1 cellular context compared by ENCODE assay signal in the genomic region with DNA sequence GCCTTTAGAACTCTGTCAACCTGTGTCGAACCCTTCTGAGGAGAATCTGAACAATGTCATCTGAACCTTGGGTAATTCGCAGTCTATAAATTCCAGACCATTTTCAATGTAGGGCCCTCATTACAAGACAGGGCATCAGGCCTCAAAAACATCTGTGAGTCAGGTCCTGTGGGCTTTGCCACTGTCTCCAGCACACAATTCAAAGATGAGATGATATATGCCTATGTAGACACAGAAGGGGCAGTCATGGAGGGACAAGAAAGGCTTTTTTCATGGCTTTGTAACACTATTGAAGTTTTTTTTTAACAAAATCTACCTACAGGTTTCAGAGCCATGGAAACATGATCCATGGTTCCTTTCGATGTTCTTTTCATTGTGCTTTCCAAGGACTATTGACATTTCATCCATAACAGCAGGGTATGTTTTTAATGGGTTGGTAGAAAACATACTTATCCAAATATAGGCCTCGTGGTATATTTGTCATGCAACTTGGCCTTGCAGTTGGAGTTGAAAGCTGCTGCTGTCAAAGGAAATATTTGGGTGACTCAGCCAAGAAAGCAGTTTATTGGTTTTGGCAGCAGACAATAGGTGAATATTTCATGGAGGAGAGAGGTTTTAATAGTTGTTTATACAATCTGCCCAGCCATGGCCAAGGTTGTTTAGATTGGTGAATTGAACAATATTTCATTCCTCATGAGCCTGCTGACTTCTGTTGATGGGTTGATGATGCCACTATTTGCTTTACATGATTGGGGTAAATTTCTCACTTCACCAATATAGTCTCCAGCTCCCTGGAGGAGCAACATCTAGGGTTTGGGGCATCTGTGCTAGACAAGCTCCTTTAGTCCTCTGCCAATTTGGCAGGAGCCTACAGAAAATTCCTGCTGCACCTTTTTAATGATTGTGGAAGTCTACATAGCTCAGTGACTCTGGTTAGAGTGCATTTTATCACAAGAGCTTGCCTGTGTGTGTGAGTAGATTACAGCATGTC.
TF ChIP-seq lines count a peak whose summit lies in the region.

No MANE protein-coding gene starts in this region.

TF ChIP-seq in HEK293, 187 proteins besides CTCF, POLR2A, EP300 and RAD21 (continued from another document and continues in another):
- TF ChIP-seq GLI2 (tag by site-specific recombination; IDR thresholded peaks at IDR 0.05; ENCODE audit: borderline replicate concordance, low read depth): peak; percentile 99
- TF ChIP-seq ZNF626 (tag by site-specific recombination; IDR thresholded peaks at IDR 0.05): peak; percentile 63; the same call in 1 of the 2 replicates
- no peak for TF ChIP-seq ZNF768 (tag by site-specific recombination; IDR thresholded peaks at IDR 0.05)
- TF ChIP-seq ZNF518A (tag by site-specific recombination; conservative IDR thresholded peaks at IDR 0.05; ENCODE audit: low read depth): peak; percentile 66
- TF ChIP-seq, protein P1, sequence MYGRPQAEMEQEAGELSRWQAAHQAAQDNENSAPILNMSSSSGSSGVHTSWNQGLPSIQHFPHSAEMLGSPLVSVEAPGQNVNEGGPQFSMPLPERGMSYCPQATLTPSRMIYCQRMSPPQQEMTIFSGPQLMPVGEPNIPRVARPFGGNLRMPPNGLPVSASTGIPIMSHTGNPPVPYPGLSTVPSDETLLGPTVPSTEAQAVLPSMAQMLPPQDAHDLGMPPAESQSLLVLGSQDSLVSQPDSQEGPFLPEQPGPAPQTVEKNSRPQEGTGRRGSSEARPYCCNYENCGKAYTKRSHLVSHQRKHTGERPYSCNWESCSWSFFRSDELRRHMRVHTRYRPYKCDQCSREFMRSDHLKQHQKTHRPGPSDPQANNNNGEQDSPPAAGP (tag by site-specific recombination; IDR thresholded peaks at IDR 0.05): peak; percentile 78
- TF ChIP-seq, protein P2, sequence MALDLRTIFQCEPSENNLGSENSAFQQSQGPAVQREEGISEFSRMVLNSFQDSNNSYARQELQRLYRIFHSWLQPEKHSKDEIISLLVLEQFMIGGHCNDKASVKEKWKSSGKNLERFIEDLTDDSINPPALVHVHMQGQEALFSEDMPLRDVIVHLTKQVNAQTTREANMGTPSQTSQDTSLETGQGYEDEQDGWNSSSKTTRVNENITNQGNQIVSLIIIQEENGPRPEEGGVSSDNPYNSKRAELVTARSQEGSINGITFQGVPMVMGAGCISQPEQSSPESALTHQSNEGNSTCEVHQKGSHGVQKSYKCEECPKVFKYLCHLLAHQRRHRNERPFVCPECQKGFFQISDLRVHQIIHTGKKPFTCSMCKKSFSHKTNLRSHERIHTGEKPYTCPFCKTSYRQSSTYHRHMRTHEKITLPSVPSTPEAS (tag by site-specific recombination; IDR thresholded peaks at IDR 0.05): peak; percentile 83
- TF ChIP-seq MZF1 (tag by site-specific recombination; IDR thresholded peaks at IDR 0.05; ENCODE audit: borderline replicate concordance): peak; percentile 89; the same call in 1 of the 2 replicates
- TF ChIP-seq ZNF560 (tag by site-specific recombination; IDR thresholded peaks at IDR 0.05; ENCODE audit: borderline replicate concordance): no peak
- peak; percentile 89 for TF ChIP-seq ZFP69B (tag by site-specific recombination; IDR thresholded peaks at IDR 0.05)
- no peak for TF ChIP-seq ZNF777 (tag by site-specific recombination; IDR thresholded peaks at IDR 0.05; ENCODE audit: borderline replicate concordance)
- TF ChIP-seq ZBTB1 (tag by site-specific recombination; IDR thresholded peaks at IDR 0.05): peak; percentile 85
- TF ChIP-seq ZNF837 (tag by site-specific recombination; IDR thresholded peaks at IDR 0.05): no peak
- TF ChIP-seq KLF10 (tag by site-specific recombination; IDR thresholded peaks at IDR 0.05): peak; percentile 94
- no peak for TF ChIP-seq ZNF112 (tag by site-specific recombination; IDR thresholded peaks at IDR 0.05)
- no peak for TF ChIP-seq EGR2 (tag by site-specific recombination; IDR thresholded peaks at IDR 0.05; ENCODE audit: low read depth)
- TF ChIP-seq ZNF785 (tag by site-specific recombination; IDR thresholded peaks at IDR 0.05): no peak
- TF ChIP-seq ZNF558 (tag by site-specific recombination; IDR thresholded peaks at IDR 0.05): peak; percentile 89
- TF ChIP-seq ZNF596 (tag by site-specific recombination; IDR thresholded peaks at IDR 0.05): peak; percentile 84
- no peak for TF ChIP-seq ZNF48 (tag by site-specific recombination; IDR thresholded peaks at IDR 0.05)
- TF ChIP-seq ZNF26 (tag by site-specific recombination; IDR thresholded peaks at IDR 0.05): no peak
- TF ChIP-seq, protein P3, sequence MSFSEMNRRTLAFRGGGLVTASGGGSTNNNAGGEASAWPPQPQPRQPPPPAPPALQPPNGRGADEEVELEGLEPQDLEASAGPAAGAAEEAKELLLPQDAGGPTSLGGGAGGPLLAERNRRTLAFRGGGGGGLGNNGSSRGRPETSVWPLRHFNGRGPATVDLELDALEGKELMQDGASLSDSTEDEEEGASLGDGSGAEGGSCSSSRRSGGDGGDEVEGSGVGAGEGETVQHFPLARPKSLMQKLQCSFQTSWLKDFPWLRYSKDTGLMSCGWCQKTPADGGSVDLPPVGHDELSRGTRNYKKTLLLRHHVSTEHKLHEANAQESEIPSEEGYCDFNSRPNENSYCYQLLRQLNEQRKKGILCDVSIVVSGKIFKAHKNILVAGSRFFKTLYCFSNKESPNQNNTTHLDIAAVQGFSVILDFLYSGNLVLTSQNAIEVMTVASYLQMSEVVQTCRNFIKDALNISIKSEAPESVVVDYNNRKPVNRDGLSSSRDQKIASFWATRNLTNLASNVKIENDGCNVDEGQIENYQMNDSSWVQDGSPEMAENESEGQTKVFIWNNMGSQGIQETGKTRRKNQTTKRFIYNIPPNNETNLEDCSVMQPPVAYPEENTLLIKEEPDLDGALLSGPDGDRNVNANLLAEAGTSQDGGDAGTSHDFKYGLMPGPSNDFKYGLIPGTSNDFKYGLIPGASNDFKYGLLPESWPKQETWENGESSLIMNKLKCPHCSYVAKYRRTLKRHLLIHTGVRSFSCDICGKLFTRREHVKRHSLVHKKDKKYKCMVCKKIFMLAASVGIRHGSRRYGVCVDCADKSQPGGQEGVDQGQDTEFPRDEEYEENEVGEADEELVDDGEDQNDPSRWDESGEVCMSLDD (tag by site-specific recombination; IDR thresholded peaks at IDR 0.05): no peak
- no peak for TF ChIP-seq ZBTB26 (tag by site-specific recombination; optimal IDR thresholded peaks at IDR 0.05)
- TF ChIP-seq, protein P4, sequence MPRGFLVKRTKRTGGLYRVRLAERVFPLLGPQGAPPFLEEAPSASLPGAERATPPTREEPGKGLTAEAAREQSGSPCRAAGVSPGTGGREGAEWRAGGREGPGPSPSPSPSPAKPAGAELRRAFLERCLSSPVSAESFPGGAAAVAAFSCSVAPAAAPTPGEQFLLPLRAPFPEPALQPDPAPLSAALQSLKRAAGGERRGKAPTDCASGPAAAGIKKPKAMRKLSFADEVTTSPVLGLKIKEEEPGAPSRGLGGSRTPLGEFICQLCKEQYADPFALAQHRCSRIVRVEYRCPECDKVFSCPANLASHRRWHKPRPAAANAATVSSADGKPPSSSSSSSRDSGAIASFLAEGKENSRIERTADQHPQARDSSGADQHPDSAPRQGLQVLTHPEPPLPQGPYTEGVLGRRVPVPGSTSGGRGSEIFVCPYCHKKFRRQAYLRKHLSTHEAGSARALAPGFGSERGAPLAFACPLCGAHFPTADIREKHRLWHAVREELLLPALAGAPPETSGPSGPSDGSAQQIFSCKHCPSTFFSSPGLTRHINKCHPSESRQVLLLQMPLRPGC (tag by site-specific recombination; IDR thresholded peaks at IDR 0.05): peak; percentile 99
- TF ChIP-seq ZNF37A (tag by site-specific recombination; IDR thresholded peaks at IDR 0.05): no peak
- TF ChIP-seq ZNF571 (tag by site-specific recombination; IDR thresholded peaks at IDR 0.05): no peak
- TF ChIP-seq ZSCAN30 (tag by site-specific recombination; IDR thresholded peaks at IDR 0.05): peak; percentile 97
- peak; percentile 89 for TF ChIP-seq ATF2 (tag by site-specific recombination; IDR thresholded peaks at IDR 0.05; ENCODE audit: low read depth)
- TF ChIP-seq ZNF510 (tag by site-specific recombination; IDR thresholded peaks at IDR 0.05; ENCODE audit: insufficient replicate concordance): no peak
- TF ChIP-seq ZNF776 (tag by site-specific recombination; IDR thresholded peaks at IDR 0.05; ENCODE audit: borderline replicate concordance): 0 out of 2 replicates have a peak, but pooled peaks have one; percentile 54
- peak; percentile 99 for TF ChIP-seq ZNF391 (tag by site-specific recombination; IDR thresholded peaks at IDR 0.05; ENCODE audit: borderline replicate concordance, low read depth)
- TF ChIP-seq ZEB2 (tag by site-specific recombination; IDR thresholded peaks at IDR 0.05): peak; percentile 95
- TF ChIP-seq ZNF624 (tag by site-specific recombination; IDR thresholded peaks at IDR 0.05): no peak; the same call in 1 of the 2 replicates
- peak; percentile 72 for TF ChIP-seq ZNF513 (tag by site-specific recombination; IDR thresholded peaks at IDR 0.05)
